ENCODE assay signal across 8 cellular contexts in the genomic region with DNA sequence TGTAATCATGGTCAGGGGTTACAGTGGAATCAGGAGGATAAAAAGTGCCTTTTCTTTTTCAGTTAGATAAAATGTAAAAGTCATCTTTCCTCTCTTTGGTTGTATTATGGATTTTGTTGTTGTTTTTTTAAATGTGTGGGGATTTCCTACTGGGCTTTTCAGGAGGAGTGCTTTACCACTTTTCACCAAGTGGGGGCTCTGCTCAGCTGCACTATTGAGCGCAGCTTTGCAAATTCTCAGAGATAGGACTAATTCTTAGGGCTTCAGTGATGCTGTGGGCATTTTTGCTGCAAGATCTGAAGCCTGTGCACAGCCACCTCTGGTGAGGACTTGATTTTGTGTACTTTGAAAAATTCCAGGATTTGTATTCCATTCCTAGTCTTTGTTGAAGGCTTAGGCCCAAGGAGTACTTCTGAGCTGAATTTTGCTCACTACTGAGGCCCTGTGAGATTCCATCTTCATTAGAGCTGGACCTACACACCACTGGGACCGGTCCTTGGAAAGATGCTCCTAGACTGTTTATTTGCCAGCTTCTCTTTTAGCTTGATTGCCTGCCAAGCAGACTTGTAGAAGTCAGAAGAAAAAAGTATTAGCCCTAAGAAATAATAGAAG. TPM values are rescaled to one million over a fixed set of nuclear protein-coding genes. Genes with fewer than 3 reads are reported as not detected.
A peak's percentile ranks its signal among the peaks of the same experiment; 100 is the strongest.
DNase-seq lines count a peak whose midpoint lies in the region; ATAC-seq, FAIRE-seq and TF ChIP-seq lines count a peak whose summit lies in the region.

No MANE protein-coding gene starts in this region.

- no peaks in the 10 kb centered on the region for H3K36me3 ChIP-seq in Karpas-422 (ENCODE audit: insufficient read depth, low read length)
- H3K36me3 ChIP-seq in bronchial epithelial cell (ENCODE audit: control insufficient read depth, insufficient read depth, low read length) = no peaks in the 10 kb centered on the region

- H3K4me3 ChIP-seq in Karpas-422 (ENCODE audit: low read length) (no peak overlapping the region), bronchial epithelial cell (ENCODE audit: low read depth, low read length) (no peak overlapping the region)

- H2AFZ ChIP-seq in Karpas-422 (ENCODE audit: low read length) = no peak overlapping the region

- H3K4me2 ChIP-seq in Karpas-422 (ENCODE audit: low read depth, low read length, poor library complexity, severe bottlenecking) = no peak overlapping the region

- peaks cover 20% of the 10 kb centered on the region for H3K4me1 ChIP-seq in Karpas-422 (ENCODE audit: low read length)

- peak; percentile 9 for DNase-seq in DMS 273 (lab: John Stamatoyannopoulos, UW; ENCODE audit: unreplicated experiment)
- no peak for DNase-seq in DMS 273 treated with DMSO at 0.1 percent for 48 hours (lab: John Stamatoyannopoulos, UW)
- peak; percentile 78 for DNase-seq in Karpas-422
- DNase-seq in bronchial epithelial cell (ENCODE audit: low read depth) = peak; percentile 38
- peak; percentile 26 for DNase-seq in myocyte (ENCODE audit: low read depth)
- no peak for DNase-seq in NCI-H345 treated with DMSO at 0.1 percent for 48 hours (lab: John Stamatoyannopoulos, UW; ENCODE audit: unreplicated experiment)
- DNase-seq in NCI-H1436 (lab: John Stamatoyannopoulos, UW) = no peak

- H3K9ac ChIP-seq in Karpas-422 (ENCODE audit: low read length) = no peak overlapping the region

- H3K27ac ChIP-seq in Karpas-422 (ENCODE audit: low read length) = no peak overlapping the region

- H4K20me1 ChIP-seq in Karpas-422 (ENCODE audit: insufficient read depth, low read depth, low read length) = no peaks in the 10 kb centered on the region

- peak; percentile 70 for TF ChIP-seq CTCF in bronchial epithelial cell (IDR thresholded peaks at IDR 0.05; ENCODE audit: insufficient read depth, low read length, severe bottlenecking)

- no peaks in the 10 kb centered on the region for H3K9me2 ChIP-seq in Karpas-422 (replicated peaks; ENCODE audit: insufficient read depth, low read length)

- H3K79me2 ChIP-seq in Karpas-422 (ENCODE audit: low read length) = no peaks in the 10 kb centered on the region

- no peaks in the 10 kb centered on the region for H3K9me3 ChIP-seq in Karpas-422 (ENCODE audit: low read length)

- no peak for ATAC-seq in HG03521 (IDR thresholded peaks at IDR 0.05; ENCODE audit: unreplicated experiment)

- H3K27me3 ChIP-seq in Karpas-422 (ENCODE audit: low read length) = no peaks in the 10 kb centered on the region
- no peaks in the 10 kb centered on the region for H3K27me3 ChIP-seq in bronchial epithelial cell (ENCODE audit: control insufficient read depth, insufficient read depth, low read length)

- no peak for FAIRE-seq in bronchial epithelial cell (lab: Jason Lieb, UNC)

RNA-seq across cellular contexts. Expression of gene GNB5, which starts 7.5 kb away (rescaled TPM):
- 23.7 and 25.8 TPM in 2 replicates for total RNA-seq in Karpas-422 (2014; rRNA removed; shearing (Covaris generic); ENCODE audit: low replicate concordance)
- total RNA-seq in bronchial epithelial cell (46.1 and 54.9 TPM in 2 replicates), myocyte (14.2 and 21.6 TPM in 2 replicates)
- 31.3 TPM for polyA plus RNA-seq in myocyte (2012)

Comparison
In these comparisons a context has a peak if more than half of its experiments do, and no peak if none do; other contexts are left out.
1. DNase-seq: peak in DMS 273 (single experiment), Karpas-422 (single experiment), bronchial epithelial cell (single experiment) and myocyte (single experiment); none in DMS 273 treated with DMSO at 0.1 percent for 48 hours (single experiment), NCI-H345 treated with DMSO at 0.1 percent for 48 hours (single experiment) and NCI-H1436 (single experiment).